ENCODE assay signal across 23 cellular contexts in the genomic region with DNA sequence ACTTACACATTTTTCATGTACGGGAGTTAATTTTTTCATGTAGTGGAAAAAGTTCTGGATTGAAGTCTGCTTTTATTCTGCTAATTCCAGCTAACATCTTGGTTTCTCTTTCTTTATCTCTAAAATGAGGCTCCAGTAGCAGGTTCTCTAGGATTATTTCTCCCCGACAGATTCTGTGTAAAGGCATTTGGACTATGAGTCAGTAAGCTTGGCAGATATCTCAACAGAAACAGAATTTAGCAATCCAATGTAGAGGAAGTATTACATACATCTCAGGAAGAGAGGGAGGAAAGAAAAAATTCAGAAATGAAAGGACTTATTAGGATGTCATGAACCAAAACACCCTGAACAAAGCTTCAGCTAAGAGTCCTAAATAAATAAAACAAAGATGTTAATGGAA.
DNase-seq lines count a peak whose midpoint lies in the region; ATAC-seq and TF ChIP-seq lines count a peak whose summit lies in the region.
"Had no signal": no experiment of that assay in that cellular context is flagged by ENCODE, and none has a peak within 500 bp of the region (broad histone marks: within the 10 kb centered on the region; RNA-seq: fewer than 3 reads in every experiment).

No MANE protein-coding gene starts in this region.

- no peaks in the 10 kb centered on the region for H3K9me3 ChIP-seq in RWPE2 (ENCODE audit: severe bottlenecking)
- H3K9me3 ChIP-seq: esophagus muscularis mucosa, SJCRH30 had no signal

- peak; percentile 88 for ATAC-seq in RWPE2 (ENCODE audit: low read depth)
- no peak for ATAC-seq in HG02678 (IDR thresholded peaks at IDR 0.05; ENCODE audit: unreplicated experiment)
- no peak for ATAC-seq in GM21367 (IDR thresholded peaks at IDR 0.05; ENCODE audit: unreplicated experiment)
- ATAC-seq: activated CD8-positive, alpha-beta T cell treated with anti-CD3 and anti-CD28 coated beads, Interleukin-2, amount 10 ng/mL, durations not matched to agents 7 days and 5 days; GM12878; left ventricle myocardium superior had no signal

- H3K36me3 ChIP-seq in RWPE2 (ENCODE audit: low read depth) = no peaks in the 10 kb centered on the region
- H3K36me3 ChIP-seq: esophagus muscularis mucosa, SJCRH30 had no signal

- no peak for TF ChIP-seq CTCF in RWPE2 (IDR thresholded peaks at IDR 0.05; ENCODE audit: poor library complexity, severe bottlenecking)
- no peak for TF ChIP-seq CTCF in retinal pigment epithelial cell (conservative IDR thresholded peaks at IDR 0.05; ENCODE audit: low read depth, low read length)

- H3K4me3 ChIP-seq in RWPE2 (ENCODE audit: severe bottlenecking) (no peak overlapping the region), retinal pigment epithelial cell (ENCODE audit: low read length) (no peak overlapping the region)
- H3K4me3 ChIP-seq: esophagus muscularis mucosa, GM12878, SJCRH30 had no signal

- H3K27me3 ChIP-seq in RWPE2 (ENCODE audit: insufficient read depth, poor library complexity, severe bottlenecking) = no peaks in the 10 kb centered on the region
- H3K27me3 ChIP-seq: esophagus muscularis mucosa, SJCRH30 had no signal

- H3K4me1 ChIP-seq in RWPE2 (ENCODE audit: insufficient read depth, poor library complexity, severe bottlenecking) = no peaks in the 10 kb centered on the region
- H3K4me1 ChIP-seq: esophagus muscularis mucosa, SJCRH30 had no signal

- DNase-seq in SIG-M5 treated with dmso at 0.1 percent for 504 hours (lab: John Stamatoyannopoulos, UW; ENCODE audit: unreplicated experiment) = peak; percentile 13
- no peak for DNase-seq in SIG-M5 (lab: John Stamatoyannopoulos, UW)
- no peak for DNase-seq in RWPE2 (ENCODE audit: low spot score)
- DNase-seq in dedifferentiated amniotic fluid mesenchymal stem cell (ENCODE audit: extremely low spot score) = peak; percentile 80
- peak; percentile 51 for DNase-seq in retinal pigment epithelial cell (ENCODE audit: low read depth)
- DNase-seq in central memory CD4-positive, alpha-beta T cell = no peak
- DNase-seq: 8988T; activated CD4-positive, CD25-positive, alpha-beta regulatory T cell; activated CD8-positive, alpha-beta T cell treated with anti-CD3 and anti-CD28 coated beads, Interleukin-2, amount 10 ng/mL, durations not matched to agents 7 days and 5 days; activated naive CD4-positive, alpha-beta T cell treated with anti-CD3 and anti-CD28 coated beads, Interleukin-2, amount 50 U/mL, for 16 hours; activated T-cell treated with anti-CD3 and anti-CD28 coated beads, Interleukin-2, amount 50 U/mL, for 24 hours; DMS 273 treated with DMSO at 0.1 percent for 48 hours; GF-D8; head of caudate nucleus; left ventricle myocardium superior; NCI-H1417 treated with DMSO at 0.1 percent for 48 hours; NCI-H524; SJCRH30; substantia nigra had no signal

- H3K27ac ChIP-seq in RWPE2 (ENCODE audit: poor library complexity, severe bottlenecking) = no peak overlapping the region
- H3K27ac ChIP-seq: esophagus muscularis mucosa, SJCRH30 had no signal

Comparison
In these comparisons a context has a peak if more than half of its experiments do, and no peak if none do; other contexts are left out.
1. DNase-seq: peak in SIG-M5 treated with dmso at 0.1 percent for 504 hours (single experiment), dedifferentiated amniotic fluid mesenchymal stem cell (single experiment) and retinal pigment epithelial cell (single experiment); none in SIG-M5 (single experiment), RWPE2 (single experiment) and central memory CD4-positive, alpha-beta T cell (single experiment).